Comparison of ENCODE assay signal across 17 cellular contexts in the genomic region with DNA sequence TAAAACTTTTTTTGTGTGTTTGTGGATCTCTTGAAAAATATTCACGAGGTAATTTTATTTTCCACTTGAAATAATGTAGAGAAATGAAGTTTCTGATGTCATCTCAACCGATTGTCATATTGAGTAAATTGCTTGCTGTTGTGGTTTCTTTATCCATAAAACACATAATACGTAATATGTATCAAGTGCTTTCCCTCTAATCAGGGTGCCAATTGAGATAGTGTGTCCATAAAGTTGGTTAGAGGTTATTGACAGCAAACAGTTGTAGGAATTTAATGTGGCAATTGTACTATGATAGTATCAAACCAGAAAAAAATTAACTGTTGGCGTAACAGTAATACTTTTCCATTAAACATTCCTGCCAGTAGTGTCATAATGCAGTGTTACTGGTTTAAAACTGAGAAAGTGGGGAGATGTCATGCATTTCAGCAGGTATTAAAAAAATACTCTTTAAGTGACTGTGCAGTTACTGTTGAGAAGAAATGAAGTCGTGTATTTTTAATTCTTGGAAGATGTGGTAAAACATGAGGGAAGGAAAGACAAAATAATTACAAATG. TPM values are rescaled to one million over a fixed set of nuclear protein-coding genes. Genes with fewer than 3 reads are reported as not detected.
A peak's percentile ranks its signal among the peaks of the same experiment; 100 is the strongest.
DNase-seq lines count a peak whose midpoint lies in the region; ATAC-seq, FAIRE-seq and TF ChIP-seq lines count a peak whose summit lies in the region.
"Had no signal": no experiment of that assay in that cellular context is flagged by ENCODE, and none has a peak within 500 bp of the region (broad histone marks: within the 10 kb centered on the region; RNA-seq: fewer than 3 reads in every experiment).

No MANE protein-coding gene starts in this region.

- H3K36me3 ChIP-seq in breast epithelium (no peaks in the 10 kb centered on the region), small intestine (ENCODE audit: control insufficient read depth in 2 of 2, insufficient read depth in 2 of 2, low read length in 2 of 2) (no peaks in the 10 kb centered on the region)

- no peak for ATAC-seq in T-helper 17 cell

- no peak for FAIRE-seq in small intestine (lab: Jason Lieb, UNC)

- H3K27me3 ChIP-seq in breast epithelium (no peaks in the 10 kb centered on the region), small intestine (ENCODE audit: control insufficient read depth in 2 of 2, insufficient read depth in 2 of 2, low read length in 2 of 2) (no peaks in the 10 kb centered on the region)

- H3K4me3 Mint-ChIP-seq in MCF 10A (ENCODE audit: unreplicated experiment) (no peak overlapping the region), T-helper 17 cell (no peak overlapping the region), chondrocyte (ENCODE audit: unreplicated experiment) (no peak overlapping the region)
- H3K4me3 Mint-ChIP-seq: CD14-positive monocyte had no signal

- H3K9me3 ChIP-seq in breast epithelium (no peaks in the 10 kb centered on the region), T-helper 17 cell (ENCODE audit: control insufficient read depth, low read length, poor library complexity, severe bottlenecking) (no peaks in the 10 kb centered on the region), small intestine (ENCODE audit: control insufficient read depth, low read depth) (no peaks in the 10 kb centered on the region)

- H3K4me3 ChIP-seq in breast epithelium (no peak overlapping the region), small intestine (ENCODE audit: low read depth in 1 of 2, low read length in 2 of 2) (no peak overlapping the region)

- DNase-seq in MCF 10A (ENCODE audit: unreplicated experiment) (no peak), breast epithelium (ENCODE audit: low spot score in 2 of 2) (no peak), T-helper 17 cell (no peak), chondrocyte (ENCODE audit: low spot score) (no peak), small intestine (peak; percentile 73), mucosa of gallbladder (ENCODE audit: low spot score) (no peak), NCI-H345 treated with DMSO at 0.1 percent for 48 hours (lab: John Stamatoyannopoulos, UW; ENCODE audit: unreplicated experiment) (no peak), HUDEP-2 (lab: John Stamatoyannopoulos, UW; ENCODE audit: unreplicated experiment in 76 of 76) (no peak)
- DNase-seq: 8988T, DND-41, GDM1, H7, NCI-H1105 treated with DMSO at 0.1 percent for 48 hours, NCI-H1694 treated with DMSO at 0.1 percent for 48 hours, NCI-H510A, NCI-H774 had no signal

- CTCF ChIA-PET in MCF 10A (lab: Yijun Ruan, JAX), result interaction anchor here (1.0 kb wide), 1 partner anchor 25 kb away, joined by 3 read pairs; no protein-coding TSS in a partner anchor

- peaks cover 43% of the 10 kb centered on the region for H3K4me1 Mint-ChIP-seq in MCF 10A (ENCODE audit: insufficient read depth, unreplicated experiment)
- H3K4me1 Mint-ChIP-seq in T-helper 17 cell, result peaks cover 50% of the 10 kb centered on the region
- peaks cover 65% of the 10 kb centered on the region for H3K4me1 Mint-ChIP-seq in chondrocyte (ENCODE audit: low read depth)

- H3K36me3 Mint-ChIP-seq in MCF 10A (ENCODE audit: insufficient read depth, unreplicated experiment) (peaks cover 55% of the 10 kb centered on the region), T-helper 17 cell (ENCODE audit: low read depth) (peaks cover 12% of the 10 kb centered on the region), chondrocyte (ENCODE audit: low read depth) (peaks cover 4% of the 10 kb centered on the region)

- BruUV-seq in MCF 10A (replicated peaks; lab: Mats Ljungman, UMichigan), result no TSS peak

- H3K27ac ChIP-seq in breast epithelium (no peak overlapping the region), small intestine (ENCODE audit: low read depth in 1 of 2, low read length in 1 of 2) (no peak overlapping the region)

- 24 to 70% (median 45%) methylated on average over 5 of the region's 5 CpGs for WGBS in small intestine, 3 donors

- H3K27me3 Mint-ChIP-seq in MCF 10A (ENCODE audit: insufficient read depth, unreplicated experiment) (no peaks in the 10 kb centered on the region), T-helper 17 cell (no peaks in the 10 kb centered on the region), chondrocyte (ENCODE audit: low read depth) (no peaks in the 10 kb centered on the region)

- intact Hi-C loops in MCF 10A (cut with micrococcal nuclease) (no loop called here), breast epithelium (cut with DNase I; ENCODE audit: low total_unique reads) (no loop called here)

- peak overlapping the region; percentile 18 for H3K27ac Mint-ChIP-seq in MCF 10A (ENCODE audit: low read depth, unreplicated experiment)
- H3K27ac Mint-ChIP-seq in T-helper 17 cell, result peak overlapping the region; percentile 30
- H3K27ac Mint-ChIP-seq in chondrocyte (ENCODE audit: unreplicated experiment), result peak overlapping the region; percentile 83

- TF ChIP-seq POLR2A in breast epithelium (IDR thresholded peaks at IDR 0.05), result no peak

- TF ChIP-seq CTCF in MCF 10A (IDR thresholded peaks at IDR 0.05; ENCODE audit: unreplicated experiment) (no peak), breast epithelium (IDR thresholded peaks at IDR 0.05) (no peak), chondrocyte (IDR thresholded peaks at IDR 0.05) (peak; percentile 29)

- no peaks in the 10 kb centered on the region for H3K9me3 Mint-ChIP-seq in MCF 10A (ENCODE audit: unreplicated experiment)
- H3K9me3 Mint-ChIP-seq in chondrocyte (ENCODE audit: low read depth), result no peaks in the 10 kb centered on the region
- H3K9me3 Mint-ChIP-seq: CD14-positive monocyte had no signal

- H3K4me1 ChIP-seq in breast epithelium (no peaks in the 10 kb centered on the region), small intestine (ENCODE audit: control insufficient read depth in 2 of 2, insufficient read depth in 1 of 2, low read depth in 1 of 2, low read length in 1 of 2) (peaks cover 0 to 2% of the 10 kb centered on the region in 2 donors)

- POLR2A ChIA-PET in MCF 10A (lab: Yijun Ruan, JAX), result no interaction called here

RNA-seq across cellular contexts. Expression of a gene that starts 38.3 kb away (rescaled TPM):
- 78.5 and 90.8 TPM in 2 replicates for total RNA-seq in MCF 10A (2022)
- total RNA-seq in breast epithelium, result 10 to 100 TPM; 52.8 to 78.4 (median 53.0) TPM
- total RNA-seq in T-helper 17 cell, result 10 to 100 TPM; 52.0 to 66.7 TPM
- total RNA-seq in chondrocyte, result 47.2 to 58.9 TPM (median 58.5 TPM) in 3 replicates
- 1 to 10 TPM; 8.1 to 9.1 (median 8.6) TPM for polyA plus RNA-seq in small intestine
- 36.6 TPM for total RNA-seq in mucosa of gallbladder

Comparison
In these comparisons a context has a peak if more than half of its experiments do, and no peak if none do; other contexts are left out.
1. H3K27ac Mint-ChIP-seq: peak in every context shown above with its lines; median percentile 83 in chondrocyte; 30 in T-helper 17 cell; 18 in MCF 10A.